In genomic region chr2:1143129-1143528, GRCh38 we compare ENCODE assay signal across 18 cellular contexts.
DNase-seq lines count a peak whose midpoint lies in the region; ATAC-seq, FAIRE-seq and TF ChIP-seq lines count a peak whose summit lies in the region.
"Had no signal": no experiment of that assay in that cellular context is flagged by ENCODE, and none has a peak within 500 bp of the region (broad histone marks: within the 10 kb centered on the region; RNA-seq: fewer than 3 reads in every experiment).

No MANE protein-coding gene starts in this region.

- peaks cover 25% of the 10 kb centered on the region for H3K4me1 Mint-ChIP-seq in activated T-cell treated with anti-CD3 and anti-CD28 coated beads, Interleukin-2, amount 50 U/mL, for 72 hours (ENCODE audit: low read depth)
- H3K4me1 Mint-ChIP-seq in activated naive CD8-positive, alpha-beta T cell treated with anti-CD3 and anti-CD28 coated beads, Interleukin-2, amount 50 U/mL, for 24 hours: peaks cover 8% of the 10 kb centered on the region

- TF ChIP-seq CTCF in bronchial epithelial cell (IDR thresholded peaks at IDR 0.05; ENCODE audit: insufficient read depth, low read length, severe bottlenecking) (no peak), GM10248 (IDR thresholded peaks at IDR 0.05; ENCODE audit: control extremely low read depth, extremely low read depth, low read depth, missing control alignments) (no peak), Peyer's patch (IDR thresholded peaks at IDR 0.05) (no peak)

- no peaks in the 10 kb centered on the region for H3K27me3 ChIP-seq in bronchial epithelial cell (ENCODE audit: control insufficient read depth, insufficient read depth, low read length)
- no peaks in the 10 kb centered on the region for H3K27me3 ChIP-seq in Peyer's patch

- H3K36me3 Mint-ChIP-seq in activated T-cell treated with anti-CD3 and anti-CD28 coated beads, Interleukin-2, amount 50 U/mL, for 72 hours (ENCODE audit: insufficient read depth in 2 of 2): peaks cover 11 to 13% of the 10 kb centered on the region in 2 donors
- H3K36me3 Mint-ChIP-seq in activated naive CD8-positive, alpha-beta T cell treated with anti-CD3 and anti-CD28 coated beads, Interleukin-2, amount 50 U/mL, for 24 hours (ENCODE audit: low read depth): peaks cover 10% of the 10 kb centered on the region

- no peak overlapping the region for H3K27ac ChIP-seq in Peyer's patch
- H3K27ac ChIP-seq: GM23248 had no signal

- peaks cover 2 to 9% of the 10 kb centered on the region in 2 donors for H3K9me3 Mint-ChIP-seq in activated T-cell treated with anti-CD3 and anti-CD28 coated beads, Interleukin-2, amount 50 U/mL, for 72 hours
- peaks cover 9% of the 10 kb centered on the region for H3K9me3 Mint-ChIP-seq in activated naive CD8-positive, alpha-beta T cell treated with anti-CD3 and anti-CD28 coated beads, Interleukin-2, amount 50 U/mL, for 24 hours

- CTCF ChIA-PET in GM10248 (lab: Yijun Ruan, JAX): no interaction called here

- no peak overlapping the region for H3K4me3 Mint-ChIP-seq in activated T-cell treated with anti-CD3 and anti-CD28 coated beads, Interleukin-2, amount 50 U/mL, for 72 hours
- H3K4me3 Mint-ChIP-seq in activated naive CD8-positive, alpha-beta T cell treated with anti-CD3 and anti-CD28 coated beads, Interleukin-2, amount 50 U/mL, for 24 hours: no peak overlapping the region
- H3K4me3 Mint-ChIP-seq: CD4-positive, alpha-beta memory T cell had no signal

- H3K27me3 Mint-ChIP-seq in activated T-cell treated with anti-CD3 and anti-CD28 coated beads, Interleukin-2, amount 50 U/mL, for 72 hours (ENCODE audit: low read depth): peaks cover 4% of the 10 kb centered on the region
- no peaks in the 10 kb centered on the region for H3K27me3 Mint-ChIP-seq in activated naive CD8-positive, alpha-beta T cell treated with anti-CD3 and anti-CD28 coated beads, Interleukin-2, amount 50 U/mL, for 24 hours

- H3K27ac Mint-ChIP-seq in activated T-cell treated with anti-CD3 and anti-CD28 coated beads, Interleukin-2, amount 50 U/mL, for 72 hours: peak overlapping the region; percentile 86
- no peak overlapping the region for H3K27ac Mint-ChIP-seq in activated naive CD8-positive, alpha-beta T cell treated with anti-CD3 and anti-CD28 coated beads, Interleukin-2, amount 50 U/mL, for 24 hours
- H3K27ac Mint-ChIP-seq: CD4-positive, alpha-beta memory T cell had no signal

- POLR2A ChIA-PET in GM10248 (lab: Yijun Ruan, JAX): no interaction called here

- H3K9me3 ChIP-seq in Peyer's patch: no peaks in the 10 kb centered on the region

- H3K36me3 ChIP-seq in bronchial epithelial cell (ENCODE audit: control insufficient read depth, insufficient read depth, low read length): no peaks in the 10 kb centered on the region
- no peaks in the 10 kb centered on the region for H3K36me3 ChIP-seq in Peyer's patch

- no peak for DNase-seq in activated T-cell treated with anti-CD3 and anti-CD28 coated beads, Interleukin-2, amount 50 U/mL, for 72 hours
- DNase-seq in activated T-cell treated with anti-CD3 and anti-CD28 coated beads, Interleukin-2, amount 50 U/mL, for 1 hour: no peak
- DNase-seq in activated naive CD8-positive, alpha-beta T cell treated with anti-CD3 and anti-CD28 coated beads, Interleukin-2, amount 50 U/mL, for 24 hours: no peak
- DNase-seq in bronchial epithelial cell (ENCODE audit: low read depth): peak; percentile 42
- DNase-seq in GM10248 (ENCODE audit: extremely low spot score): no peak
- no peak for DNase-seq in Peyer's patch
- DNase-seq: C1 segment of cervical spinal cord; Calu3; CD4-positive, alpha-beta memory T cell; COR-L47; DMS53; DMS79 treated with DMSO at 0.1 percent for 48 hours; GF-D8; GM23248; H7; HCEC 1CT had no signal

- ATAC-seq in activated T-cell treated with anti-CD3 and anti-CD28 coated beads, Interleukin-2, amount 50 U/mL, for 72 hours (replicated peaks in 1 of 2): peak; percentile 78 to 89
- ATAC-seq in activated naive CD8-positive, alpha-beta T cell treated with anti-CD3 and anti-CD28 coated beads, Interleukin-2, amount 50 U/mL, for 24 hours: peak; percentile 46

- H3K4me3 ChIP-seq in bronchial epithelial cell (ENCODE audit: low read depth, low read length) (no peak overlapping the region), Peyer's patch (no peak overlapping the region)
- H3K4me3 ChIP-seq: GM23248 had no signal

- TF ChIP-seq POLR2A in Peyer's patch (IDR thresholded peaks at IDR 0.05): no peak

- FAIRE-seq in bronchial epithelial cell (lab: Jason Lieb, UNC): no peak
- FAIRE-seq: GM12892, H1 had no signal

- H3K4me1 ChIP-seq in Peyer's patch: no peaks in the 10 kb centered on the region
